In genomic region chrX:111680988-111681779, GRCh38 we compare ENCODE assay signal across 8 cellular contexts. TPM values are rescaled to one million over a fixed set of nuclear protein-coding genes. Genes with fewer than 3 reads are reported as not detected.
DNase-seq lines count a peak whose midpoint lies in the region; ATAC-seq and TF ChIP-seq lines count a peak whose summit lies in the region.

Gene ALG13, plus strand, starts transcription at chrX:111681170. Its CDS starts 49 bp downstream, at chrX:111681219.

- ATAC-seq in GM19023 (IDR thresholded peaks at IDR 0.05; ENCODE audit: unreplicated experiment) (peak; percentile 96), HG03280 (IDR thresholded peaks at IDR 0.05; ENCODE audit: unreplicated experiment) (peak; percentile 95)

- intact Hi-C loops in spleen (cut with DNase I; ENCODE audit: low total_unique reads) = no loop called here

- peak in 1 of 3 donors; percentile 13 for TF ChIP-seq POLR2A in spleen (IDR thresholded peaks at IDR 0.05)

- peak within 1 kb of the TSS; percentile 78 for H3K4me3 ChIP-seq in AG10803 (ENCODE audit: low read length)
- peak within 1 kb of the TSS; percentile 37 to 75 (median 53) for H3K4me3 ChIP-seq in spleen

- H3K9me3 ChIP-seq in spleen = no peaks in the 10 kb centered on the region

- DNase-seq in AG10803 (ENCODE audit: low read depth) (peak; percentile 91), NCI-H345 (lab: John Stamatoyannopoulos, UW) (peak; percentile 91), inferior parietal cortex (ENCODE audit: extremely low spot score) (peak; percentile 83), spleen (peak; percentile 96)
- DNase-seq in activated CD4-positive, CD25-positive, alpha-beta regulatory T cell (lab: John Stamatoyannopoulos, UW) = peak; percentile 56 to 76 (median 74)
- peak; percentile 91 for DNase-seq in central memory CD4-positive, alpha-beta T cell

- H3K27me3 ChIP-seq in spleen (replicated peaks in 1 of 7) = no peaks in the 10 kb centered on the region

- WGBS in spleen, 5 donors = 0 to 15% (median 1%) methylated on average over 34 to 69 of the region's 69 CpGs

- peaks cover 0 to 31% (median 9%) of the 10 kb centered on the region in 6 donors for H3K4me1 ChIP-seq in spleen

- H3K36me3 ChIP-seq in spleen = peaks cover 0 to 30% (median 11%) of the 10 kb centered on the region in 6 donors

- TF ChIP-seq CTCF in AG10803 (conservative IDR thresholded peaks at IDR 0.05; ENCODE audit: low read length) (peak; percentile 60), spleen (IDR thresholded peaks at IDR 0.05 in 8 of 11, conservative IDR thresholded peaks at IDR 0.05 in 3 of 11) (peak; percentile 64 to 88 (median 80))

- H3K27ac ChIP-seq in spleen = peak within 1 kb of the TSS; percentile 90 to 98 (median 98)

RNA-seq across cellular contexts. Expression of gene ALG13, which starts in this region (rescaled TPM):
- 100 to 1,000 TPM in 2 of 7 donors, 10 to 100 TPM in 5; 72.3 to 131 (median 78.3) TPM for total RNA-seq in spleen
- polyA plus RNA-seq in spleen = 10 to 100 TPM; 26.9 to 36.5 (median 32.3) TPM

Comparison
In these comparisons a context has a peak if more than half of its experiments do, and no peak if none do; other contexts are left out.
1. Peak in every context shown above with its lines: DNase-seq, ATAC-seq, H3K4me3 ChIP-seq and H3K27ac ChIP-seq.